In the genomic region with DNA sequence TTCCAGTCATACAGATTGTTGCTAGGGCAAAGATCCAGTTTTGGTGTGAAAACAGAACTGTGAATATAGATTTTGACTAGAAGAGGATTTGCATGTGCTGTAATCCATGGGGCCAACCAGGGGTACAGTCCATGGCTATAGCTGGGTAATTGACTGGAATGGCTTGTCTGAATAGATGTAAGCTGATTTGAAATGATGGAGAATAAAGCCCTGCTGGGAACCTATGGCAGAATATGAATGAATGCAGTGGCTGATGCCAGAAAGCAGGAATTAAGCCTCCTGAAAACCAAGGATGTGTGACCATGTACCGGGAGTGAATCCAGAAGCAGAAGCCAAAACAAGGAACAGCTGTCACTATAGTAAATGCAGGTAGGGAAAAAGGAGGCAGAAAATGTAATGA, we compare ENCODE assay signal across 24 cellular contexts.
"Had no signal": no experiment of that assay in that cellular context is flagged by ENCODE, and none has a peak within 500 bp of the region (broad histone marks: within the 10 kb centered on the region; RNA-seq: fewer than 3 reads in every experiment).

No MANE protein-coding gene starts in this region.

- H3K27ac Mint-ChIP-seq: activated CD8-positive, alpha-beta T cell treated with anti-CD3 and anti-CD28 coated beads, Interleukin-2, amount 10 ng/mL, durations not matched to agents 7 days and 5 days; activated naive CD8-positive, alpha-beta T cell; activated T-helper 2 cell treated with anti-CD3 and anti-CD28 coated beads, Interferon-gamma antibody, Interleukin-2, Interleukin-4, amounts not matched to agents 10 μg/mL and 5 μg/mL and 100 μg/mL, durations not matched to agents 14 hours and 24 hours and 36 hours; nephron; stimulated activated naive B cell treated with anti-CD40 and anti-IgM and Interleukin-4, amounts not matched to agents 10 μg/mL and 1 μg/mL and 100 μg/mL, for 72 hours had no signal

- H3K9me3 Mint-ChIP-seq: nephron had no signal

- H3K9me3 ChIP-seq: adrenal gland, ascending aorta, breast epithelium, uterus had no signal

- DNase-seq: activated CD4-positive, alpha-beta T cell treated with anti-CD3 and anti-CD28 coated beads for 1 hour; activated CD4-positive, alpha-beta T cell treated with anti-CD3 and anti-CD28 coated beads, Interleukin-2, amount 50 U/mL, for 1 hour; activated CD8-positive, alpha-beta T cell treated with anti-CD3 and anti-CD28 coated beads, Interleukin-2, amount 10 ng/mL, durations not matched to agents 7 days and 5 days; activated naive CD4-positive, alpha-beta T cell; activated T-cell treated with anti-CD3 and anti-CD28 coated beads, Interleukin-2, amount 50 U/mL, for 1 hour; adrenal gland; heart left ventricle; islet precursor cell; left cardiac atrium; nucleus accumbens; sigmoid colon; stimulated activated CD4-positive, alpha-beta T cell treated with anti-CD3 and anti-CD28 coated beads, Interleukin-15, amount 100 ng/mL, for 24 hours; stimulated activated naive B cell treated with anti-CD40 and anti-IgM and Interleukin-4, amounts not matched to agents 10 μg/mL and 1 μg/mL and 100 μg/mL, for 72 hours; trophoblast cell; uterus had no signal

- H3K4me1 Mint-ChIP-seq: central memory CD8-positive, alpha-beta T cell; nephron; stimulated activated naive B cell treated with anti-CD40 and anti-IgM and Interleukin-4, amounts not matched to agents 10 μg/mL and 1 μg/mL and 100 μg/mL, for 72 hours had no signal

- H3K4me3 Mint-ChIP-seq: activated CD8-positive, alpha-beta T cell treated with anti-CD3 and anti-CD28 coated beads, Interleukin-2, amount 10 ng/mL, durations not matched to agents 7 days and 5 days; activated naive CD8-positive, alpha-beta T cell; central memory CD8-positive, alpha-beta T cell; nephron; stimulated activated naive B cell treated with anti-CD40 and anti-IgM and Interleukin-4, amounts not matched to agents 10 μg/mL and 1 μg/mL and 100 μg/mL, for 72 hours had no signal

- H3K4me3 ChIP-seq: adrenal gland, ascending aorta, breast epithelium, coronary artery, heart left ventricle, sigmoid colon, smooth muscle cell, uterus had no signal

- H3K4me1 ChIP-seq: adrenal gland, ascending aorta, breast epithelium, heart left ventricle, parathyroid adenoma, sigmoid colon, uterus had no signal

- H3K36me3 Mint-ChIP-seq: activated naive CD8-positive, alpha-beta T cell; stimulated activated naive B cell treated with anti-CD40 and anti-IgM and Interleukin-4, amounts not matched to agents 10 μg/mL and 1 μg/mL and 100 μg/mL, for 72 hours had no signal

- H3K27me3 ChIP-seq: adrenal gland, ascending aorta, breast epithelium, heart left ventricle, sigmoid colon, uterus had no signal

- H3K27ac ChIP-seq: adrenal gland, ascending aorta, breast epithelium, coronary artery, heart left ventricle, parathyroid adenoma, sigmoid colon, uterus had no signal

- H3K27me3 Mint-ChIP-seq: activated naive CD8-positive, alpha-beta T cell; central memory CD8-positive, alpha-beta T cell; stimulated activated naive B cell treated with anti-CD40 and anti-IgM and Interleukin-4, amounts not matched to agents 10 μg/mL and 1 μg/mL and 100 μg/mL, for 72 hours had no signal

- H3K36me3 ChIP-seq: adrenal gland, ascending aorta, breast epithelium, heart left ventricle, sigmoid colon, uterus had no signal
